In the genomic region with DNA sequence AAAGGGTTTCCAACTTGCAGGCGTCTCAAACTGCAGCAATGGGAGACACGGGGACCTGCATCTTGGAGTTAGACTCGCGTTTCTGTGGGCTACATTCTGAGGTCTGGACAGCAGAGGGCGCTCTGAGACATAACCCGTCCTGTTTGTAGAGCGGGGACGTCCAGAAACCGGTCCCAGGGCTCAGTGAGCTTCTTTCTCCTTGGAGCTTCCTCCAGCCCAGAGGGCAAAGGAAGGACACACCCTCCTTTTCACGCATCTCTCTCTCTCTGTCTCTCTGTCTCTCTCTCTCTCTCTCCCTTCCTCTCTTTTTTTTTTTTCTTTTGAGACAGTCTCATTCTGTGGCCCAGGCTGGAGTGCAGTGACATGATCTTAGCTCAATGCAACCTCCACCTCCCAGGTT, we compare ENCODE assay signal across 8 cellular contexts. TPM values are rescaled to one million over a fixed set of nuclear protein-coding genes. Genes with fewer than 3 reads are reported as not detected.
A peak's percentile ranks its signal among the peaks of the same experiment; 100 is the strongest.
DNase-seq lines count a peak whose midpoint lies in the region; ATAC-seq and TF ChIP-seq lines count a peak whose summit lies in the region.

No MANE protein-coding gene starts in this region.

- intact Hi-C loops in right cardiac atrium (cut with DNase I): no loop called here
- intact Hi-C loops in gastrocnemius medialis (cut with DNase I; ENCODE audit: low total_unique reads): no loop called here

- peak in 1 of 2 donors; percentile 52 for ATAC-seq in right cardiac atrium
- ATAC-seq in gastrocnemius medialis: peak in 1 of 2 donors; percentile 49
- ATAC-seq in GM21737 (IDR thresholded peaks at IDR 0.05; ENCODE audit: unreplicated experiment): no peak
- no peak for ATAC-seq in GM21786 (IDR thresholded peaks at IDR 0.05; ENCODE audit: unreplicated experiment)

- H3K4me3 ChIP-seq in right cardiac atrium (ENCODE audit: low read length) (no peak overlapping the region), gastrocnemius medialis (no peak overlapping the region)

- in situ Hi-C loops in gastrocnemius medialis (cut with MboI; ENCODE audit: low sequenced_read_pairs in 4 of 4): loop anchor here in 2 of 4 donors (25.0 kb wide), 2 partner anchors 693 to 718 kb away; a partner anchor contains a TSS

- no peaks in the 10 kb centered on the region for H3K27me3 ChIP-seq in right cardiac atrium (ENCODE audit: control insufficient read depth, insufficient read depth)
- peaks cover 0 to 18% (median 9%) of the 10 kb centered on the region in 3 donors for H3K27me3 ChIP-seq in gastrocnemius medialis

- H3K36me3 ChIP-seq in gastrocnemius medialis: no peaks in the 10 kb centered on the region

- H3K4me1 ChIP-seq in right cardiac atrium (ENCODE audit: control insufficient read depth, insufficient read depth, low read length) (no peaks in the 10 kb centered on the region), gastrocnemius medialis (no peaks in the 10 kb centered on the region)

- H3K27ac ChIP-seq in right cardiac atrium (ENCODE audit: low read length) (no peak overlapping the region), gastrocnemius medialis (no peak overlapping the region)

- peak; percentile 86 for TF ChIP-seq CTCF in GM12874 (IDR thresholded peaks at IDR 0.05; ENCODE audit: insufficient read depth, low read depth, low read length)
- peak in 3 of 5 experiments; percentile 38 to 60 (median 42) for TF ChIP-seq CTCF in gastrocnemius medialis (IDR thresholded peaks at IDR 0.05 in 4 of 5, conservative IDR thresholded peaks at IDR 0.05 in 1 of 5)

- DNase-seq in NCI-H1092 treated with DMSO at 0.1 percent for 48 hours (lab: John Stamatoyannopoulos, UW) (peak; percentile 65), T-helper 9 cell (peak; percentile 84), amygdala (lab: John Stamatoyannopoulos, UW) (peak in 35 of 56 donors; percentile 3 to 74 (median 27)), right cardiac atrium (peak; percentile 75 to 93 (median 87)), gastrocnemius medialis (peak; percentile 29 to 46)

- WGBS in right cardiac atrium: 3% methylated on average over 10 of the region's 10 CpGs

- TF ChIP-seq POLR2A in gastrocnemius medialis (IDR thresholded peaks at IDR 0.05): no peak

- H3K9me3 ChIP-seq in right cardiac atrium (ENCODE audit: control insufficient read depth, low read length): no peaks in the 10 kb centered on the region
- H3K9me3 ChIP-seq in gastrocnemius medialis: no peaks in the 10 kb centered on the region

RNA-seq across cellular contexts. Expression of a gene that starts 19.8 kb away (rescaled TPM):
- total RNA-seq in right cardiac atrium (1,000 to 10,000 TPM; 1,306 to 1,768 (median 1,579) TPM), gastrocnemius medialis (100 to 1,000 TPM; 666 to 782 (median 689) TPM)
- 4,150 TPM for polyA plus RNA-seq in right cardiac atrium

RNA-seq across cellular contexts. Expression of a gene that starts 19.9 kb away (rescaled TPM):
- total RNA-seq in right cardiac atrium: 10 to 100 TPM; 18.5 to 22.0 (median 21.2) TPM
- polyA plus RNA-seq in right cardiac atrium: 13.8 TPM
- total RNA-seq in gastrocnemius medialis: 10 to 100 TPM; 29.6 to 39.8 (median 36.4) TPM

Comparison
In these comparisons a context has a peak if more than half of its experiments do, and no peak if none do; other contexts are left out.
1. DNase-seq: peak in every context shown above with its lines; median percentile 87 in right cardiac atrium; 84 in T-helper 9 cell; 65 in NCI-H1092 treated with DMSO at 0.1 percent for 48 hours; 38 in gastrocnemius medialis; 27 in amygdala.